Comparison of ENCODE assay signal across 2 cellular contexts in the genomic region with DNA sequence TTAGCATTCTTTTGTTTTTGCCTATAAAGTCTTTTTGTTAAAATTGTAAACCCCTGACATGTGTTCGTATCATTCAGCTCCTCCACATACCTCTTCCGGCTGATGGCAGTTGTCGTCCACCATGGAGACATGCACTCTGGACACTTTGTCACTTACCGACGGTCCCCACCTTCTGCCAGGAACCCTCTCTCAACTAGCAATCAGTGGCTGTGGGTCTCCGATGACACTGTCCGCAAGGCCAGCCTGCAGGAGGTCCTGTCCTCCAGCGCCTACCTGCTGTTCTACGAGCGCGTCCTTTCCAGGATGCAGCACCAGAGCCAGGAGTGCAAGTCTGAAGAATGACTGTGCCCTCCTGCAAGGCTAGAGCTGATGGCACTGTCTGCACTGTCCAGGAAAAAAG.
TF ChIP-seq lines count a peak whose summit lies in the region.

No MANE protein-coding gene starts in this region.

TF ChIP-seq in liver, 16 proteins besides CTCF, POLR2A, EP300 and RAD21:
- no peak for TF ChIP-seq RXRA (IDR thresholded peaks at IDR 0.05)
- TF ChIP-seq, protein P1, sequence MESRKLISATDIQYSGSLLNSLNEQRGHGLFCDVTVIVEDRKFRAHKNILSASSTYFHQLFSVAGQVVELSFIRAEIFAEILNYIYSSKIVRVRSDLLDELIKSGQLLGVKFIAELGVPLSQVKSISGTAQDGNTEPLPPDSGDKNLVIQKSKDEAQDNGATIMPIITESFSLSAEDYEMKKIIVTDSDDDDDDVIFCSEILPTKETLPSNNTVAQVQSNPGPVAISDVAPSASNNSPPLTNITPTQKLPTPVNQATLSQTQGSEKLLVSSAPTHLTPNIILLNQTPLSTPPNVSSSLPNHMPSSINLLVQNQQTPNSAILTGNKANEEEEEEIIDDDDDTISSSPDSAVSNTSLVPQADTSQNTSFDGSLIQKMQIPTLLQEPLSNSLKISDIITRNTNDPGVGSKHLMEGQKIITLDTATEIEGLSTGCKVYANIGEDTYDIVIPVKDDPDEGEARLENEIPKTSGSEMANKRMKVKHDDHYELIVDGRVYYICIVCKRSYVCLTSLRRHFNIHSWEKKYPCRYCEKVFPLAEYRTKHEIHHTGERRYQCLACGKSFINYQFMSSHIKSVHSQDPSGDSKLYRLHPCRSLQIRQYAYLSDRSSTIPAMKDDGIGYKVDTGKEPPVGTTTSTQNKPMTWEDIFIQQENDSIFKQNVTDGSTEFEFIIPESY (IDR thresholded peaks at IDR 0.05): no peak
- TF ChIP-seq NR2F2 (IDR thresholded peaks at IDR 0.05): no peak
- TF ChIP-seq, protein P2, sequence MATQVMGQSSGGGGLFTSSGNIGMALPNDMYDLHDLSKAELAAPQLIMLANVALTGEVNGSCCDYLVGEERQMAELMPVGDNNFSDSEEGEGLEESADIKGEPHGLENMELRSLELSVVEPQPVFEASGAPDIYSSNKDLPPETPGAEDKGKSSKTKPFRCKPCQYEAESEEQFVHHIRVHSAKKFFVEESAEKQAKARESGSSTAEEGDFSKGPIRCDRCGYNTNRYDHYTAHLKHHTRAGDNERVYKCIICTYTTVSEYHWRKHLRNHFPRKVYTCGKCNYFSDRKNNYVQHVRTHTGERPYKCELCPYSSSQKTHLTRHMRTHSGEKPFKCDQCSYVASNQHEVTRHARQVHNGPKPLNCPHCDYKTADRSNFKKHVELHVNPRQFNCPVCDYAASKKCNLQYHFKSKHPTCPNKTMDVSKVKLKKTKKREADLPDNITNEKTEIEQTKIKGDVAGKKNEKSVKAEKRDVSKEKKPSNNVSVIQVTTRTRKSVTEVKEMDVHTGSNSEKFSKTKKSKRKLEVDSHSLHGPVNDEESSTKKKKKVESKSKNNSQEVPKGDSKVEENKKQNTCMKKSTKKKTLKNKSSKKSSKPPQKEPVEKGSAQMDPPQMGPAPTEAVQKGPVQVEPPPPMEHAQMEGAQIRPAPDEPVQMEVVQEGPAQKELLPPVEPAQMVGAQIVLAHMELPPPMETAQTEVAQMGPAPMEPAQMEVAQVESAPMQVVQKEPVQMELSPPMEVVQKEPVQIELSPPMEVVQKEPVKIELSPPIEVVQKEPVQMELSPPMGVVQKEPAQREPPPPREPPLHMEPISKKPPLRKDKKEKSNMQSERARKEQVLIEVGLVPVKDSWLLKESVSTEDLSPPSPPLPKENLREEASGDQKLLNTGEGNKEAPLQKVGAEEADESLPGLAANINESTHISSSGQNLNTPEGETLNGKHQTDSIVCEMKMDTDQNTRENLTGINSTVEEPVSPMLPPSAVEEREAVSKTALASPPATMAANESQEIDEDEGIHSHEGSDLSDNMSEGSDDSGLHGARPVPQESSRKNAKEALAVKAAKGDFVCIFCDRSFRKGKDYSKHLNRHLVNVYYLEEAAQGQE (IDR thresholded peaks at IDR 0.05): no peak
- TF ChIP-seq HNF4G (IDR thresholded peaks at IDR 0.05): no peak
- no peak for TF ChIP-seq TAF1 (conservative IDR thresholded peaks at IDR 0.05)
- no peak for TF ChIP-seq YY1 (IDR thresholded peaks at IDR 0.05)
- TF ChIP-seq JUND (IDR thresholded peaks at IDR 0.05): no peak
- no peak for TF ChIP-seq EGR1 (IDR thresholded peaks at IDR 0.05; ENCODE audit: low read depth in 2 of 2)
- no peak for TF ChIP-seq GABPA (IDR thresholded peaks at IDR 0.05 in 1 of 2, conservative IDR thresholded peaks at IDR 0.05 in 1 of 2)
- no peak for TF ChIP-seq FOXA2 (IDR thresholded peaks at IDR 0.05)
- TF ChIP-seq, protein P3, sequence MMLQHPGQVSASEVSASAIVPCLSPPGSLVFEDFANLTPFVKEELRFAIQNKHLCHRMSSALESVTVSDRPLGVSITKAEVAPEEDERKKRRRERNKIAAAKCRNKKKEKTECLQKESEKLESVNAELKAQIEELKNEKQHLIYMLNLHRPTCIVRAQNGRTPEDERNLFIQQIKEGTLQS (IDR thresholded peaks at IDR 0.05): no peak
TF ChIP-seq in liver: peak in this region for 0.

TF ChIP-seq in HepG2, 621 proteins besides CTCF, POLR2A, EP300 and RAD21 (continues in another document):
- TF ChIP-seq, protein P4, sequence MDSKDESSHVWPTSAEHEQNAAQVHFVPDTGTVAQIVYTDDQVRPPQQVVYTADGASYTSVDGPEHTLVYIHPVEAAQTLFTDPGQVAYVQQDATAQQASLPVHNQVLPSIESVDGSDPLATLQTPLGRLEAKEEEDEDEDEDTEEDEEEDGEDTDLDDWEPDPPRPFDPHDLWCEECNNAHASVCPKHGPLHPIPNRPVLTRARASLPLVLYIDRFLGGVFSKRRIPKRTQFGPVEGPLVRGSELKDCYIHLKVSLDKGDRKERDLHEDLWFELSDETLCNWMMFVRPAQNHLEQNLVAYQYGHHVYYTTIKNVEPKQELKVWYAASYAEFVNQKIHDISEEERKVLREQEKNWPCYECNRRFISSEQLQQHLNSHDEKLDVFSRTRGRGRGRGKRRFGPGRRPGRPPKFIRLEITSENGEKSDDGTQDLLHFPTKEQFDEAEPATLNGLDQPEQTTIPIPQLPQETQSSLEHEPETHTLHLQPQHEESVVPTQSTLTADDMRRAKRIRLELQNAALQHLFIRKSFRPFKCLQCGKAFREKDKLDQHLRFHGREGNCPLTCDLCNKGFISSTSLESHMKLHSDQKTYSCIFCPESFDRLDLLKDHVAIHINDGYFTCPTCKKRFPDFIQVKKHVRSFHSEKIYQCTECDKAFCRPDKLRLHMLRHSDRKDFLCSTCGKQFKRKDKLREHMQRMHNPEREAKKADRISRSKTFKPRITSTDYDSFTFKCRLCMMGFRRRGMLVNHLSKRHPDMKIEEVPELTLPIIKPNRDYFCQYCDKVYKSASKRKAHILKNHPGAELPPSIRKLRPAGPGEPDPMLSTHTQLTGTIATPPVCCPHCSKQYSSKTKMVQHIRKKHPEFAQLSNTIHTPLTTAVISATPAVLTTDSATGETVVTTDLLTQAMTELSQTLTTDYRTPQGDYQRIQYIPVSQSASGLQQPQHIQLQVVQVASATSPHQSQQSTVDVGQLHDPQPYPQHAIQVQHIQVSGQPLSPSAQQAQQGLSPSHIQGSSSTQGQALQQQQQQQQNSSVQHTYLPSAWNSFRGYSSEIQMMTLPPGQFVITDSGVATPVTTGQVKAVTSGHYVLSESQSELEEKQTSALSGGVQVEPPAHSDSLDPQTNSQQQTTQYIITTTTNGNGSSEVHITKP (CRISPR knock-in tag; IDR thresholded peaks at IDR 0.05; ENCODE audit: low read depth): no peak
- no peak for TF ChIP-seq THAP11 (CRISPR knock-in tag; IDR thresholded peaks at IDR 0.05)
- TF ChIP-seq ZNF780A (CRISPR knock-in tag; IDR thresholded peaks at IDR 0.05): no peak
- TF ChIP-seq ISX (CRISPR knock-in tag; conservative IDR thresholded peaks at IDR 0.05): no peak
- TF ChIP-seq, protein P5, sequence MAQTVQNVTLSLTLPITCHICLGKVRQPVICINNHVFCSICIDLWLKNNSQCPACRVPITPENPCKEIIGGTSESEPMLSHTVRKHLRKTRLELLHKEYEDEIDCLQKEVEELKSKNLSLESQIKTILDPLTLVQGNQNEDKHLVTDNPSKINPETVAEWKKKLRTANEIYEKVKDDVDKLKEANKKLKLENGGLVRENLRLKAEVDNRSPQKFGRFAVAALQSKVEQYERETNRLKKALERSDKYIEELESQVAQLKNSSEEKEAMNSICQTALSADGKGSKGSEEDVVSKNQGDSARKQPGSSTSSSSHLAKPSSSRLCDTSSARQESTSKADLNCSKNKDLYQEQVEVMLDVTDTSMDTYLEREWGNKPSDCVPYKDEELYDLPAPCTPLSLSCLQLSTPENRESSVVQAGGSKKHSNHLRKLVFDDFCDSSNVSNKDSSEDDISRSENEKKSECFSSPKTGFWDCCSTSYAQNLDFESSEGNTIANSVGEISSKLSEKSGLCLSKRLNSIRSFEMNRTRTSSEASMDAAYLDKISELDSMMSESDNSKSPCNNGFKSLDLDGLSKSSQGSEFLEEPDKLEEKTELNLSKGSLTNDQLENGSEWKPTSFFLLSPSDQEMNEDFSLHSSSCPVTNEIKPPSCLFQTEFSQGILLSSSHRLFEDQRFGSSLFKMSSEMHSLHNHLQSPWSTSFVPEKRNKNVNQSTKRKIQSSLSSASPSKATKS (CRISPR knock-in tag; IDR thresholded peaks at IDR 0.05): no peak
- TF ChIP-seq, protein P6, sequence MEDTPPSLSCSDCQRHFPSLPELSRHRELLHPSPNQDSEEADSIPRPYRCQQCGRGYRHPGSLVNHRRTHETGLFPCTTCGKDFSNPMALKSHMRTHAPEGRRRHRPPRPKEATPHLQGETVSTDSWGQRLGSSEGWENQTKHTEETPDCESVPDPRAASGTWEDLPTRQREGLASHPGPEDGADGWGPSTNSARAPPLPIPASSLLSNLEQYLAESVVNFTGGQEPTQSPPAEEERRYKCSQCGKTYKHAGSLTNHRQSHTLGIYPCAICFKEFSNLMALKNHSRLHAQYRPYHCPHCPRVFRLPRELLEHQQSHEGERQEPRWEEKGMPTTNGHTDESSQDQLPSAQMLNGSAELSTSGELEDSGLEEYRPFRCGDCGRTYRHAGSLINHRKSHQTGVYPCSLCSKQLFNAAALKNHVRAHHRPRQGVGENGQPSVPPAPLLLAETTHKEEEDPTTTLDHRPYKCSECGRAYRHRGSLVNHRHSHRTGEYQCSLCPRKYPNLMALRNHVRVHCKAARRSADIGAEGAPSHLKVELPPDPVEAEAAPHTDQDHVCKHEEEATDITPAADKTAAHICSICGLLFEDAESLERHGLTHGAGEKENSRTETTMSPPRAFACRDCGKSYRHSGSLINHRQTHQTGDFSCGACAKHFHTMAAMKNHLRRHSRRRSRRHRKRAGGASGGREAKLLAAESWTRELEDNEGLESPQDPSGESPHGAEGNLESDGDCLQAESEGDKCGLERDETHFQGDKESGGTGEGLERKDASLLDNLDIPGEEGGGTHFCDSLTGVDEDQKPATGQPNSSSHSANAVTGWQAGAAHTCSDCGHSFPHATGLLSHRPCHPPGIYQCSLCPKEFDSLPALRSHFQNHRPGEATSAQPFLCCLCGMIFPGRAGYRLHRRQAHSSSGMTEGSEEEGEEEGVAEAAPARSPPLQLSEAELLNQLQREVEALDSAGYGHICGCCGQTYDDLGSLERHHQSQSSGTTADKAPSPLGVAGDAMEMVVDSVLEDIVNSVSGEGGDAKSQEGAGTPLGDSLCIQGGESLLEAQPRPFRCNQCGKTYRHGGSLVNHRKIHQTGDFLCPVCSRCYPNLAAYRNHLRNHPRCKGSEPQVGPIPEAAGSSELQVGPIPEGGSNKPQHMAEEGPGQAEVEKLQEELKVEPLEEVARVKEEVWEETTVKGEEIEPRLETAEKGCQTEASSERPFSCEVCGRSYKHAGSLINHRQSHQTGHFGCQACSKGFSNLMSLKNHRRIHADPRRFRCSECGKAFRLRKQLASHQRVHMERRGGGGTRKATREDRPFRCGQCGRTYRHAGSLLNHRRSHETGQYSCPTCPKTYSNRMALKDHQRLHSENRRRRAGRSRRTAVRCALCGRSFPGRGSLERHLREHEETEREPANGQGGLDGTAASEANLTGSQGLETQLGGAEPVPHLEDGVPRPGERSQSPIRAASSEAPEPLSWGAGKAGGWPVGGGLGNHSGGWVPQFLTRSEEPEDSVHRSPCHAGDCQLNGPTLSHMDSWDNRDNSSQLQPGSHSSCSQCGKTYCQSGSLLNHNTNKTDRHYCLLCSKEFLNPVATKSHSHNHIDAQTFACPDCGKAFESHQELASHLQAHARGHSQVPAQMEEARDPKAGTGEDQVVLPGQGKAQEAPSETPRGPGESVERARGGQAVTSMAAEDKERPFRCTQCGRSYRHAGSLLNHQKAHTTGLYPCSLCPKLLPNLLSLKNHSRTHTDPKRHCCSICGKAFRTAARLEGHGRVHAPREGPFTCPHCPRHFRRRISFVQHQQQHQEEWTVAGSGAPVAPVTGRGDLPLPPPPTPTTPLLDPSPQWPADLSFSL (CRISPR knock-in tag; IDR thresholded peaks at IDR 0.05): no peak
- no peak for TF ChIP-seq FOXM1 (CRISPR knock-in tag; IDR thresholded peaks at IDR 0.05)
- TF ChIP-seq, protein P7, sequence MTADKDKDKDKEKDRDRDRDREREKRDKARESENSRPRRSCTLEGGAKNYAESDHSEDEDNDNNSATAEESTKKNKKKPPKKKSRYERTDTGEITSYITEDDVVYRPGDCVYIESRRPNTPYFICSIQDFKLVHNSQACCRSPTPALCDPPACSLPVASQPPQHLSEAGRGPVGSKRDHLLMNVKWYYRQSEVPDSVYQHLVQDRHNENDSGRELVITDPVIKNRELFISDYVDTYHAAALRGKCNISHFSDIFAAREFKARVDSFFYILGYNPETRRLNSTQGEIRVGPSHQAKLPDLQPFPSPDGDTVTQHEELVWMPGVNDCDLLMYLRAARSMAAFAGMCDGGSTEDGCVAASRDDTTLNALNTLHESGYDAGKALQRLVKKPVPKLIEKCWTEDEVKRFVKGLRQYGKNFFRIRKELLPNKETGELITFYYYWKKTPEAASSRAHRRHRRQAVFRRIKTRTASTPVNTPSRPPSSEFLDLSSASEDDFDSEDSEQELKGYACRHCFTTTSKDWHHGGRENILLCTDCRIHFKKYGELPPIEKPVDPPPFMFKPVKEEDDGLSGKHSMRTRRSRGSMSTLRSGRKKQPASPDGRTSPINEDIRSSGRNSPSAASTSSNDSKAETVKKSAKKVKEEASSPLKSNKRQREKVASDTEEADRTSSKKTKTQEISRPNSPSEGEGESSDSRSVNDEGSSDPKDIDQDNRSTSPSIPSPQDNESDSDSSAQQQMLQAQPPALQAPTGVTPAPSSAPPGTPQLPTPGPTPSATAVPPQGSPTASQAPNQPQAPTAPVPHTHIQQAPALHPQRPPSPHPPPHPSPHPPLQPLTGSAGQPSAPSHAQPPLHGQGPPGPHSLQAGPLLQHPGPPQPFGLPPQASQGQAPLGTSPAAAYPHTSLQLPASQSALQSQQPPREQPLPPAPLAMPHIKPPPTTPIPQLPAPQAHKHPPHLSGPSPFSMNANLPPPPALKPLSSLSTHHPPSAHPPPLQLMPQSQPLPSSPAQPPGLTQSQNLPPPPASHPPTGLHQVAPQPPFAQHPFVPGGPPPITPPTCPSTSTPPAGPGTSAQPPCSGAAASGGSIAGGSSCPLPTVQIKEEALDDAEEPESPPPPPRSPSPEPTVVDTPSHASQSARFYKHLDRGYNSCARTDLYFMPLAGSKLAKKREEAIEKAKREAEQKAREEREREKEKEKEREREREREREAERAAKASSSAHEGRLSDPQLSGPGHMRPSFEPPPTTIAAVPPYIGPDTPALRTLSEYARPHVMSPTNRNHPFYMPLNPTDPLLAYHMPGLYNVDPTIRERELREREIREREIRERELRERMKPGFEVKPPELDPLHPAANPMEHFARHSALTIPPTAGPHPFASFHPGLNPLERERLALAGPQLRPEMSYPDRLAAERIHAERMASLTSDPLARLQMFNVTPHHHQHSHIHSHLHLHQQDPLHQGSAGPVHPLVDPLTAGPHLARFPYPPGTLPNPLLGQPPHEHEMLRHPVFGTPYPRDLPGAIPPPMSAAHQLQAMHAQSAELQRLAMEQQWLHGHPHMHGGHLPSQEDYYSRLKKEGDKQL (CRISPR knock-in tag; IDR thresholded peaks at IDR 0.05; ENCODE audit: low read depth): no peak
- TF ChIP-seq ZNF343 (CRISPR knock-in tag; IDR thresholded peaks at IDR 0.05): no peak
- TF ChIP-seq KAT2B (IDR thresholded peaks at IDR 0.05; ENCODE audit: borderline replicate concordance, low read depth, low read length): no peak
- TF ChIP-seq YEATS4 (CRISPR knock-in tag; IDR thresholded peaks at IDR 0.05; ENCODE audit: borderline replicate concordance): no peak
- TF ChIP-seq SIX1 (CRISPR knock-in tag; IDR thresholded peaks at IDR 0.05; ENCODE audit: borderline replicate concordance): no peak
- TF ChIP-seq, protein P8, sequence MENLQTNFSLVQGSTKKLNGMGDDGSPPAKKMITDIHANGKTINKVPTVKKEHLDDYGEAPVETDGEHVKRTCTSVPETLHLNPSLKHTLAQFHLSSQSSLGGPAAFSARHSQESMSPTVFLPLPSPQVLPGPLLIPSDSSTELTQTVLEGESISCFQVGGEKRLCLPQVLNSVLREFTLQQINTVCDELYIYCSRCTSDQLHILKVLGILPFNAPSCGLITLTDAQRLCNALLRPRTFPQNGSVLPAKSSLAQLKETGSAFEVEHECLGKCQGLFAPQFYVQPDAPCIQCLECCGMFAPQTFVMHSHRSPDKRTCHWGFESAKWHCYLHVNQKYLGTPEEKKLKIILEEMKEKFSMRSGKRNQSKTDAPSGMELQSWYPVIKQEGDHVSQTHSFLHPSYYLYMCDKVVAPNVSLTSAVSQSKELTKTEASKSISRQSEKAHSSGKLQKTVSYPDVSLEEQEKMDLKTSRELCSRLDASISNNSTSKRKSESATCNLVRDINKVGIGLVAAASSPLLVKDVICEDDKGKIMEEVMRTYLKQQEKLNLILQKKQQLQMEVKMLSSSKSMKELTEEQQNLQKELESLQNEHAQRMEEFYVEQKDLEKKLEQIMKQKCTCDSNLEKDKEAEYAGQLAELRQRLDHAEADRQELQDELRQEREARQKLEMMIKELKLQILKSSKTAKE (CRISPR knock-in tag; IDR thresholded peaks at IDR 0.05; ENCODE audit: borderline replicate concordance): no peak
- no peak for TF ChIP-seq SYNCRIP (IDR thresholded peaks at IDR 0.05; ENCODE audit: insufficient read depth, low read depth, low read length)
